ENCODE assay signal across 20 cellular contexts in the genomic region with DNA sequence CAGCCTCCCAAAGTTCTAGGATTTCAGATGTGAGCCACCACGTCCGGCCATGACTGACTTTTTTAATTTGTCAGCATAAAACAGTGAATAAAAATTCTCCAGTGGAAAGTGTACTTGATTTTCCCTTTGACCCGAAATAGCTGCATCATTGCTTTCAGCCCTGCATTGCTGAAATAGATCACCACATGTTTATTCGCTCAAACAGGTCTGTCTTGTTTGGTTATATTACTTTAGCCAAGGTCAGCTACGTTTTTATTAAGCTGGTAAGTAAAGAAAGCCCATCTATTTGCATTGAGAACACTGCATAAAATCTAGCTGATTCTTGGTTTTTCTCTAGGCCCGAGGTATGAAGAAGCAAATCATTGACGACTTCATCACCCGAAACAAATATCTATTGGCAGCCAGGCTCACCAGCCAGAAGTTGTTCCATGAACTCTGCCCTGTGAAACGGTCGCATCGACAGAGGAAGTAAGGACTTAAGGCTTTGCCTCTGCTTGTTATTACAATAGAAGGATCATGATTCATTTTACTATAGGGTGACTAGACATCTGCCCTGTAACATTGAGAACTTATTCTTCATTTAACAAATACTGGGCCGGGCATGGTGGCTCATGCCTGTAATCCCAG. TPM values are rescaled to one million over a fixed set of nuclear protein-coding genes. Genes with fewer than 3 reads are reported as not detected.
DNase-seq lines count a peak whose midpoint lies in the region; ATAC-seq and TF ChIP-seq lines count a peak whose summit lies in the region.
"Had no signal": no experiment of that assay in that cellular context is flagged by ENCODE, and none has a peak within 500 bp of the region (broad histone marks: within the 10 kb centered on the region; RNA-seq: fewer than 3 reads in every experiment).

No MANE protein-coding gene starts in this region.

- TF ChIP-seq POLR2A in transverse colon (IDR thresholded peaks at IDR 0.05): no peak
- TF ChIP-seq POLR2A in erythroblast (IDR thresholded peaks at IDR 0.05; ENCODE audit: low read length): no peak

- H3K4me1 ChIP-seq in foreskin keratinocyte (peaks cover 4% of the 10 kb centered on the region), transverse colon (peaks cover 0 to 24% (median 12%) of the 10 kb centered on the region in 4 donors)

- no peaks in the 10 kb centered on the region for H3K9me3 ChIP-seq in transverse colon
- H3K9me3 ChIP-seq: Caco-2, spleen had no signal

- no peak for TF ChIP-seq EP300 in transverse colon (IDR thresholded peaks at IDR 0.05; ENCODE audit: low read depth)

- WGBS in transverse colon (ENCODE audit: low coverage in 1 of 2), 2 donors: 52 to 62% methylated on average over 11 to 12 of the region's 12 CpGs

- DNase-seq in foreskin keratinocyte (peak; percentile 56 to 80), mucosa of gallbladder (ENCODE audit: low spot score) (peak; percentile 43), transverse colon (peak; percentile 62), foreskin melanocyte (no peak), erythroblast (lab: John Stamatoyannopoulos, UW) (no peak), dedifferentiated amniotic fluid mesenchymal stem cell (ENCODE audit: extremely low spot score) (no peak)
- no peak for DNase-seq in NK-92 treated with Interleukin-12 subunit alpha and Interleukin-12 subunit beta, amount 100 ng/mL, for 24 hours (lab: John Stamatoyannopoulos, UW)
- DNase-seq: activated CD4-positive, alpha-beta T cell treated with anti-CD3 and anti-CD28 coated beads, Interleukin-2, amount 10 ng/mL, durations not matched to agents 24 days and 14 days; Caco-2; HCEC 1CT; hypothalamus; kidney glomerular epithelial cell; mesendoderm; NCI-H1417 treated with DMSO at 0.1 percent for 48 hours; NCI-H510A treated with DMSO at 0.1 percent for 48 hours; spleen; stimulated activated CD4-positive, alpha-beta T cell treated with anti-CD3 and anti-CD28 coated beads, Interleukin-4, amount 100 ng/mL, for 24 hours; stimulated activated naive CD8-positive, alpha-beta T cell treated with anti-CD3 and anti-CD28 coated beads, Interleukin-15, amount 100 ng/mL, for 72 hours had no signal

- H3K4me3 ChIP-seq in transverse colon: no peak overlapping the region
- H3K4me3 ChIP-seq: spleen had no signal

- intact Hi-C loops in transverse colon (cut with DNase I; ENCODE audit: low total_unique reads): no loop called here

- H3K27me3 ChIP-seq in foreskin keratinocyte (no peaks in the 10 kb centered on the region), transverse colon (no peaks in the 10 kb centered on the region)
- H3K27me3 ChIP-seq: spleen had no signal

- no peak for TF ChIP-seq CTCF in VCaP (conservative IDR thresholded peaks at IDR 0.05)
- TF ChIP-seq CTCF in foreskin keratinocyte (conservative IDR thresholded peaks at IDR 0.05): no peak
- no peak for TF ChIP-seq CTCF in transverse colon (IDR thresholded peaks at IDR 0.05)

- ATAC-seq in foreskin keratinocyte: peak; percentile 69
- ATAC-seq: natural killer cell treated with Interleukin-12 subunit alpha and Interleukin-12 subunit beta and Interleukin-15 and Interleukin-18, amount 100 ng/mL, for 72 hours; stimulated activated naive CD8-positive, alpha-beta T cell treated with anti-CD3 and anti-CD28 coated beads, Interleukin-15, amount 100 ng/mL, for 72 hours had no signal

- peaks cover 0 to 30% (median 12%) of the 10 kb centered on the region in 4 donors for H3K36me3 ChIP-seq in transverse colon

- in situ Hi-C loops in transverse colon (cut with MboI; ENCODE audit: low pct_ligation_motif_present in 1 of 4, low pct_unique_long_range_greater_than_20kb in 1 of 4, low sequenced_read_pairs in 3 of 4): no loop called here

- H3K27ac ChIP-seq in VCaP (peak overlapping the region; percentile 99), foreskin keratinocyte (no peak overlapping the region), transverse colon (peak overlapping the region; percentile 73 to 77 (median 74))
- H3K27ac ChIP-seq: spleen had no signal

RNA-seq across cellular contexts. Expression of a gene that starts 25.5 kb away (rescaled TPM):
- total RNA-seq in foreskin keratinocyte (1.1 TPM in 2 replicates), mucosa of gallbladder (2.8 TPM), transverse colon (10 to 100 TPM in 2 of 4 donors, 1 to 10 TPM in 2; 6.7 to 24.1 (median 13.7) TPM)
- polyA plus RNA-seq in foreskin keratinocyte: 0.78 and 0.85 TPM in 2 replicates

RNA-seq across cellular contexts. Expression of a gene that starts 32.7 kb away (rescaled TPM):
- total RNA-seq in foreskin keratinocyte: 10.8 and 13.2 TPM in 2 replicates
- polyA plus RNA-seq in foreskin keratinocyte: 2.6 and 2.8 TPM in 2 replicates
- 30.0 TPM for total RNA-seq in mucosa of gallbladder
- total RNA-seq in transverse colon: 10 to 100 TPM in 3 of 4 donors, 1 to 10 TPM in 1; 7.8 to 30.3 (median 19.7) TPM

RNA-seq across cellular contexts. Expression of a gene that starts 35.3 kb away (rescaled TPM):
- 2.4 and 3.9 TPM in 2 replicates for total RNA-seq in foreskin keratinocyte
- polyA plus RNA-seq in foreskin keratinocyte: 3.0 and 3.7 TPM in 2 replicates
- 26.6 TPM for total RNA-seq in mucosa of gallbladder
- 100 to 1,000 TPM in 1 of 4 donors, 10 to 100 TPM in 3; 19.1 to 151 (median 25.2) TPM for total RNA-seq in transverse colon

RNA-seq across cellular contexts. Expression of a gene that starts 58.0 kb away (rescaled TPM):
- total RNA-seq in foreskin keratinocyte (14.4 and 15.3 TPM in 2 replicates), mucosa of gallbladder (45.2 TPM), transverse colon (10 to 100 TPM; 28.1 to 95.4 (median 42.9) TPM)
- 2.6 and 2.9 TPM in 2 replicates for polyA plus RNA-seq in foreskin keratinocyte

Comparison
In these comparisons a context has a peak if more than half of its experiments do, and no peak if none do; other contexts are left out.
1. DNase-seq: peak in foreskin keratinocyte (2 of 2), mucosa of gallbladder (single experiment) and transverse colon (single experiment); none in NK-92 treated with Interleukin-12 subunit alpha and Interleukin-12 subunit beta, amount 100 ng/mL, for 24 hours (single experiment), foreskin melanocyte (single experiment), erythroblast (0 of 2) and dedifferentiated amniotic fluid mesenchymal stem cell (single experiment).